ENCODE assay signal across 8 cellular contexts in the genomic region with DNA sequence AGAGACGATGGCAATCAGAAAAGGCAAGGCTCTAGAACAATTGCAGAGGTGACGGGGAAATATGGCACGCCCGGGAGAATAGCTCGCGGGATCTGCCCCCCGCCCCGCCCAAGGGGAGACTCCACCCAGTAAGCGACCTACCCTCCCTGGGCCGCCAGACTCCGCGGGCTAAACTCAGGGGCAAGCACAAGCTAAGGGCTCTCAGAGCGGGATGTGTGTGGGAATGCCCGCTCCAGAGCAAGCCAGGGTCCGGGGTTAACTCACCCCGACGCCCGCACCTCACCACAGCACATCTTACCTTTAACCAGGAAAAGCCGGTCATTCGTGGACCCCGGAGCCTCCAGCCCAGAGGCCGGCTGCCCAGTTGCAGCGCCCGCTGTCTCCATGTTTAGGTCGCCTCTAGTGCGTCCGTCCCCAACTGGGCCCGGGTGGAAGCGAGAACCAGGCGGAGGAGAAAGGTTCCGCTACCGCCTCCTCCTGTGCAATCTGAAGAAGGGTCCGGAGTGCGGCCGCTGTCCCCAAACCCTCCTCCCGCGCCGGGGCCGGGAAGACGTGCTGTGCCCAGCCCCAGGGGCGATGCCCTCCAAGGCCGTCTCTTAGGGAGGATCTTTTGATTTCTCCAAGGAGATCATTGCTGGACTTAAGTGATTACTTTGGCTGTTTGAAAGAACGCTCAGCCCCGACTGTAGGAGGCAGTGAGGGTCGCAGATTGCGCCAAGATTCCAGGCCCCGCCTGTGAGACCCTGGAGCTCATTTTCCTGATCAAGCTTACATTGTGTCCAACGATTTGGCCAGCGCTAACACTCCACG. TPM values are rescaled to one million over a fixed set of nuclear protein-coding genes. Genes with fewer than 3 reads are reported as not detected.
DNase-seq lines count a peak whose midpoint lies in the region; ATAC-seq and TF ChIP-seq lines count a peak whose summit lies in the region.

A gene (minus strand): TSS at position 406 of the 810 bp plus-strand sequence. CDS start 20 bp downstream, at position 386.

- WGBS in lung, 2 donors, result 0% methylated on average over 49 to 50 of the region's 50 CpGs

- peaks cover 0 to 4% of the 10 kb centered on the region in 2 donors for H3K4me1 ChIP-seq in lung (ENCODE audit: control insufficient read depth in 2 of 2, insufficient read depth in 2 of 2, low read length in 2 of 2)

- peak within 1 kb of the TSS; percentile 96 for H3K4me3 ChIP-seq in lung

- in situ Hi-C loops in ACHN (cut with HindIII; ENCODE audit: low pct_ligation_motif_present, low pct_unique_long_range_greater_than_20kb, low sequenced_read_pairs), result no loop called here

- no peaks in the 10 kb centered on the region for H3K9me3 ChIP-seq in lung (ENCODE audit: control insufficient read depth in 2 of 2, insufficient read depth in 1 of 2, low read length in 1 of 2)

- peaks cover under 1 to 7% of the 10 kb centered on the region in 2 donors for H3K36me3 ChIP-seq in lung (ENCODE audit: control insufficient read depth in 2 of 2, insufficient read depth in 2 of 2, low read length in 2 of 2)

- peak within 1 kb of the TSS; percentile 96 to 97 for H3K27ac ChIP-seq in lung (ENCODE audit: low read depth in 1 of 2, low read length in 1 of 2)

- DNase-seq in ACHN (peak; percentile 90), GM19238 (ENCODE audit: insufficient read length, low spot score) (peak; percentile 78), dermis blood vessel endothelial cell (peak; percentile 97), lung (ENCODE audit: low spot score) (peak; percentile 92), NCI-H2196 treated with DMSO at 0.1 percent for 48 hours (lab: John Stamatoyannopoulos, UW; ENCODE audit: unreplicated experiment) (no peak)
- peak; percentile 81 to 86 for DNase-seq in activated CD4-positive, alpha-beta T cell treated with anti-CD3 and anti-CD28 coated beads for 24 hours (ENCODE audit: low read depth in 2 of 2)
- DNase-seq in stimulated activated CD4-positive, alpha-beta T cell treated with anti-CD3 and anti-CD28 coated beads, TNF-alpha, amount 100 ng/mL, for 48 hours (ENCODE audit: low read depth in 3 of 3), result peak; percentile 80 to 87 (median 83)

- ATAC-seq in HG03442 (IDR thresholded peaks at IDR 0.05; ENCODE audit: unreplicated experiment), result peak; percentile 87
- peak; percentile 99 for ATAC-seq in lung (ENCODE audit: insufficient read depth, low FRiP score)

- no peaks in the 10 kb centered on the region for H3K27me3 ChIP-seq in lung (ENCODE audit: control insufficient read depth, insufficient read depth)

- TF ChIP-seq CTCF in lung (IDR thresholded peaks at IDR 0.05; ENCODE audit: control extremely low read depth, extremely low read depth), result no peak

RNA-seq across cellular contexts. Expression of the gene that starts here (rescaled TPM):
- total RNA-seq in dermis blood vessel endothelial cell (6.2 and 7.5 TPM in 2 replicates), lung (10 to 100 TPM; 10.2 to 11.5 TPM)
- polyA plus RNA-seq in lung, result 1 to 10 TPM; 4.4 to 6.3 TPM
